In genomic region chr2:32008811-32009478, GRCh38 we compare ENCODE assay signal across 8 cellular contexts. TPM values are rescaled to one million over a fixed set of nuclear protein-coding genes. Genes with fewer than 3 reads are reported as not detected.
A peak's percentile ranks its signal among the peaks of the same experiment; 100 is the strongest.
DNase-seq lines count a peak whose midpoint lies in the region; ATAC-seq and TF ChIP-seq lines count a peak whose summit lies in the region.

No MANE protein-coding gene starts in this region.

- peak overlapping the region; percentile 82 for H3K27ac ChIP-seq in Panc1 (ENCODE audit: low read length)
- peak overlapping the region; percentile 47 for H3K27ac ChIP-seq in cingulate gyrus (ENCODE audit: low read depth, low read length)
- peak overlapping the region; percentile 87 for H3K27ac ChIP-seq in upper lobe of right lung

- intact Hi-C loops in Panc1 (cut with micrococcal nuclease; ENCODE audit: unreplicated experiment) (loop anchor here (10.0 kb wide), 1 partner anchor 156 kb away; the partner anchor contains the start of gene SLC30A6), mucosa of descending colon (cut with DNase I, micrococcal nuclease) (no loop called here), upper lobe of right lung (cut with DNase I) (no loop called here)

- no peaks in the 10 kb centered on the region for H3K9me3 ChIP-seq in Panc1 (ENCODE audit: control insufficient read depth, insufficient read depth, low read depth, low read length)
- no peaks in the 10 kb centered on the region for H3K9me3 ChIP-seq in mucosa of descending colon
- no peaks in the 10 kb centered on the region for H3K9me3 ChIP-seq in upper lobe of right lung

- POLR2A ChIA-PET in Panc1 (lab: Charles Lee): interaction anchor here (1.2 kb wide), 1 partner anchor 31 kb away, joined by 9 read pairs; the partner anchor contains the start of gene DPY30

- no peak for TF ChIP-seq CTCF in Panc1 (IDR thresholded peaks at IDR 0.05)
- no peak for TF ChIP-seq CTCF in mucosa of descending colon (IDR thresholded peaks at IDR 0.05)
- TF ChIP-seq CTCF in upper lobe of right lung (IDR thresholded peaks at IDR 0.05): no peak

- H3K9me3 Mint-ChIP-seq in stimulated activated naive CD8-positive, alpha-beta T cell treated with anti-CD3 and anti-CD28 coated beads, Interleukin-15, Interleukin-2, amounts not matched to agents 100 ng/mL and 50 ng/mL, for 24 hours: no peaks in the 10 kb centered on the region

- CTCF ChIA-PET in Panc1 (lab: Charles Lee): interaction anchor here (0.7 kb wide), 1 partner anchor 126 kb away, joined by 3 read pairs; no protein-coding TSS in a partner anchor

- no peak for DNase-seq in stimulated activated naive CD8-positive, alpha-beta T cell treated with anti-CD3 and anti-CD28 coated beads, Interleukin-15, Interleukin-2, amounts not matched to agents 100 U/mL and 50 U/mL, for 24 hours
- no peak for DNase-seq in Panc1 (ENCODE audit: low read depth, low spot score)
- DNase-seq in mucosa of descending colon: peak in 2 of 3 donors; percentile 37 to 46
- no peak for DNase-seq in upper lobe of right lung
- no peak for DNase-seq in NCI-H2081 treated with DMSO at 0.1 percent for 48 hours (lab: John Stamatoyannopoulos, UW)

- in situ Hi-C loops in Panc1 (cut with HindIII; ENCODE audit: low pct_unique_long_range_greater_than_20kb, low sequenced_read_pairs): no loop called here

- peak overlapping the region; percentile 94 for H3K27ac Mint-ChIP-seq in stimulated activated naive CD8-positive, alpha-beta T cell treated with anti-CD3 and anti-CD28 coated beads, Interleukin-15, Interleukin-2, amounts not matched to agents 100 ng/mL and 50 ng/mL, for 24 hours

- H3K4me3 Mint-ChIP-seq in stimulated activated naive CD8-positive, alpha-beta T cell treated with anti-CD3 and anti-CD28 coated beads, Interleukin-15, Interleukin-2, amounts not matched to agents 100 ng/mL and 50 ng/mL, for 24 hours: peak overlapping the region; percentile 96

- peaks cover 58% of the 10 kb centered on the region for H3K4me1 Mint-ChIP-seq in stimulated activated naive CD8-positive, alpha-beta T cell treated with anti-CD3 and anti-CD28 coated beads, Interleukin-15, Interleukin-2, amounts not matched to agents 100 ng/mL and 50 ng/mL, for 24 hours (ENCODE audit: low read depth)

- H3K27me3 ChIP-seq in Panc1 (ENCODE audit: control insufficient read depth, insufficient read depth, low read length) (no peaks in the 10 kb centered on the region), upper lobe of right lung (no peaks in the 10 kb centered on the region)

- no peaks in the 10 kb centered on the region for H3K27me3 Mint-ChIP-seq in stimulated activated naive CD8-positive, alpha-beta T cell treated with anti-CD3 and anti-CD28 coated beads, Interleukin-15, Interleukin-2, amounts not matched to agents 100 ng/mL and 50 ng/mL, for 24 hours

- H3K4me1 ChIP-seq in Panc1 (ENCODE audit: control insufficient read depth, insufficient read depth, low read length) (peaks cover 25% of the 10 kb centered on the region), mucosa of descending colon (ENCODE audit: low read depth) (peaks cover 21% of the 10 kb centered on the region), upper lobe of right lung (peaks cover 12% of the 10 kb centered on the region)

- peak overlapping the region; percentile 86 to 96 for H3K4me3 ChIP-seq in Panc1 (ENCODE audit: low read depth in 2 of 2, low read length in 2 of 2)
- H3K4me3 ChIP-seq in mucosa of descending colon: peak overlapping the region; percentile 70
- H3K4me3 ChIP-seq in upper lobe of right lung: peak overlapping the region; percentile 94

- H3K36me3 Mint-ChIP-seq in stimulated activated naive CD8-positive, alpha-beta T cell treated with anti-CD3 and anti-CD28 coated beads, Interleukin-15, Interleukin-2, amounts not matched to agents 100 ng/mL and 50 ng/mL, for 24 hours (ENCODE audit: low read depth): peaks cover 29% of the 10 kb centered on the region

- ATAC-seq in stimulated activated naive CD8-positive, alpha-beta T cell treated with anti-CD3 and anti-CD28 coated beads, Interleukin-15, Interleukin-2, amounts not matched to agents 100 U/mL and 50 U/mL, for 24 hours: no peak
- no peak for ATAC-seq in Panc1
- no peak for ATAC-seq in mucosa of descending colon
- no peak for ATAC-seq in upper lobe of right lung
- ATAC-seq in GM21717 (IDR thresholded peaks at IDR 0.05; ENCODE audit: unreplicated experiment): no peak

- no peaks in the 10 kb centered on the region; the same call in 1 of the 2 replicates for H3K36me3 ChIP-seq in Panc1 (ENCODE audit: control insufficient read depth, insufficient read depth, low read length)
- no peaks in the 10 kb centered on the region for H3K36me3 ChIP-seq in mucosa of descending colon (ENCODE audit: low read depth)
- no peaks in the 10 kb centered on the region for H3K36me3 ChIP-seq in upper lobe of right lung

- BruUV-seq in Panc1 (replicated peaks; lab: Mats Ljungman, UMichigan): TSS peak; percentile 60

RNA-seq across cellular contexts. Expression of gene MEMO1, which starts 1.9 kb away (rescaled TPM):
- total RNA-seq in Panc1 (2021; ENCODE audit: unreplicated experiment) (60.8 TPM), mucosa of descending colon (10 to 100 TPM; 28.6 to 46.4 (median 29.2) TPM), upper lobe of right lung (32.2 TPM)
- 37.2 TPM for polyA plus RNA-seq in Panc1 (2012; ENCODE audit: insufficient read length)

RNA-seq across cellular contexts. Expression of gene DPY30, which starts 30.7 kb away (rescaled TPM):
- total RNA-seq in Panc1 (2021; ENCODE audit: unreplicated experiment) (105 TPM), mucosa of descending colon (10 to 100 TPM; 49.0 to 59.2 (median 49.0) TPM), upper lobe of right lung (53.7 TPM)
- 125 TPM for polyA plus RNA-seq in Panc1 (2012; ENCODE audit: insufficient read length)

RNA-seq across cellular contexts. Expression of gene SPAST, which starts 54.4 kb away (rescaled TPM):
- total RNA-seq in Panc1 (2021; ENCODE audit: unreplicated experiment): 37.8 TPM
- 10.0 TPM for polyA plus RNA-seq in Panc1 (2012; ENCODE audit: insufficient read length)
- total RNA-seq in mucosa of descending colon: 10 to 100 TPM; 17.2 to 18.9 (median 17.2) TPM
- total RNA-seq in upper lobe of right lung: 15.1 TPM

Comparison
In these comparisons a context has a peak if more than half of its experiments do, and no peak if none do; other contexts are left out.
1. DNase-seq: peak in mucosa of descending colon (2 of 3); none in stimulated activated naive CD8-positive, alpha-beta T cell treated with anti-CD3 and anti-CD28 coated beads, Interleukin-15, Interleukin-2, amounts not matched to agents 100 U/mL and 50 U/mL, for 24 hours (single experiment), Panc1 (single experiment), upper lobe of right lung (single experiment) and NCI-H2081 treated with DMSO at 0.1 percent for 48 hours (single experiment).
2. Peak in every context shown above with its lines, with median percentiles within 50 percentile points of each other: H3K27ac ChIP-seq and H3K4me3 ChIP-seq.